In the genomic region with DNA sequence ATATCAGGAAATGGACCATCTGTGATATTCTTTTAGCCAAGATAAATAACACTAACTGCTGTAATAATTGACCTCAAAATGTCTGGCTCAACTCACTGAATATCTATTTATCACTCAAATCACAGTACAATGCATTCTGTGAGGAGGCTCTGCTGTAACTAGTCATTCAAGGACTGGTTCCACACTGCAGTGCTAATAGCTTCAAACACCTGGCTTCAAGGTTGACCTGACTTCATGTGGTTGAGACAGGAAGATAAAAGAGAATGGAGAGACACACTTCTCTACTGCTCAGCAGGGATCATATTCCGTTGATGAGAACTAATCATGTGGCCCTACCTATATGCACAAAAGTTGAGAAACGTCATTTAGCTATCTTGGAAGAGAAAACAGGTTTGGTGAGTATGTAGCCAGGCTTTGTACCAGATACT, we compare ENCODE assay signal across 8 cellular contexts. TPM values are rescaled to one million over a fixed set of nuclear protein-coding genes. Genes with fewer than 3 reads are reported as not detected.
DNase-seq lines count a peak whose midpoint lies in the region; ATAC-seq, FAIRE-seq and TF ChIP-seq lines count a peak whose summit lies in the region.

No MANE protein-coding gene starts in this region.

- intact Hi-C loops in heart left ventricle (cut with DNase I), result loop anchor here in 2 of 10 donors (2.0 to 5.0 kb wide), 2 partner anchors 57 to 60 kb away; no protein-coding TSS in a partner anchor
- intact Hi-C loops in left cardiac atrium (cut with DNase I), result no loop called here
- intact Hi-C loops in testis (cut with DNase I; ENCODE audit: low total_unique reads), result no loop called here

- TF ChIP-seq POLR2A in heart left ventricle (IDR thresholded peaks at IDR 0.05) (no peak), testis (IDR thresholded peaks at IDR 0.05) (no peak)

- FAIRE-seq in bronchial epithelial cell (lab: Jason Lieb, UNC), result no peak

- H3K27me3 ChIP-seq in heart left ventricle, result no peaks in the 10 kb centered on the region
- no peaks in the 10 kb centered on the region for H3K27me3 ChIP-seq in bronchial epithelial cell (ENCODE audit: control insufficient read depth, insufficient read depth, low read length)
- H3K27me3 ChIP-seq in testis, result no peaks in the 10 kb centered on the region

- peak overlapping the region in 11 of 12 donors; percentile 1 to 92 (median 30) for H3K27ac ChIP-seq in heart left ventricle
- H3K27ac ChIP-seq in KOPT-K1 (ENCODE audit: low read depth, low read length, poor library complexity, severe bottlenecking), result peak overlapping the region; percentile 6
- peak overlapping the region; percentile 22 to 99 for H3K27ac ChIP-seq in testis

- no peaks in the 10 kb centered on the region for H3K36me3 ChIP-seq in heart left ventricle
- H3K36me3 ChIP-seq in KOPT-K1 (ENCODE audit: insufficient read depth, low read length), result no peaks in the 10 kb centered on the region
- H3K36me3 ChIP-seq in bronchial epithelial cell (ENCODE audit: control insufficient read depth, insufficient read depth, low read length), result no peaks in the 10 kb centered on the region
- H3K36me3 ChIP-seq in testis (ENCODE audit: low read depth, missing control alignments), result no peaks in the 10 kb centered on the region

- ATAC-seq in heart left ventricle (no peak), left cardiac atrium (no peak)
- ATAC-seq in stimulated activated naive CD8-positive, alpha-beta T cell treated with anti-CD3 and anti-CD28 coated beads, Interleukin-15, Interleukin-2, amounts not matched to agents 100 U/mL and 50 U/mL, for 24 hours, result no peak

- H3K4me3 ChIP-seq in heart left ventricle, result no peak overlapping the region
- no peak overlapping the region for H3K4me3 ChIP-seq in bronchial epithelial cell (ENCODE audit: low read depth, low read length)
- H3K4me3 ChIP-seq in testis, result no peak overlapping the region

- H3K4me1 ChIP-seq in heart left ventricle (peaks cover 0 to 69% (median 41%) of the 10 kb centered on the region in 12 donors), testis (peaks cover 56% of the 10 kb centered on the region)

- no peaks in the 10 kb centered on the region for H3K9me3 ChIP-seq in heart left ventricle
- no peaks in the 10 kb centered on the region for H3K9me3 ChIP-seq in KOPT-K1 (ENCODE audit: insufficient read depth, low read length, poor library complexity, severe bottlenecking)
- H3K9me3 ChIP-seq in testis, result no peaks in the 10 kb centered on the region

- no peak for DNase-seq in heart left ventricle
- no peak for DNase-seq in left cardiac atrium
- DNase-seq in bronchial epithelial cell (ENCODE audit: low read depth), result peak; percentile 90
- DNase-seq in testis, result no peak
- no peak for DNase-seq in SHP77 treated with DMSO at 0.1 percent for 48 hours (lab: John Stamatoyannopoulos, UW)
- no peak for DNase-seq in middle frontal gyrus (ENCODE audit: extremely low spot score, low spot score)
- no peak for DNase-seq in stimulated activated naive CD8-positive, alpha-beta T cell treated with anti-CD3 and anti-CD28 coated beads, Interleukin-15, Interleukin-2, amounts not matched to agents 100 U/mL and 50 U/mL, for 24 hours

- TF ChIP-seq CTCF in heart left ventricle (IDR thresholded peaks at IDR 0.05), result no peak
- TF ChIP-seq CTCF in bronchial epithelial cell (IDR thresholded peaks at IDR 0.05; ENCODE audit: insufficient read depth, low read length, severe bottlenecking), result no peak
- TF ChIP-seq CTCF in testis (IDR thresholded peaks at IDR 0.05), result no peak

- 72 to 81% (median 75%) methylated on average over 2 of the region's 2 CpGs for whole genome bisulfite sequencing in heart left ventricle, 4 donors
- 42 to 68% methylated on average over 2 of the region's 2 CpGs for WGBS in testis, 2 donors

RNA-seq across cellular contexts. Expression of a gene that starts 3.4 kb away (rescaled TPM):
- 100 to 1,000 TPM in 2 of 9 donors, 10 to 100 TPM in 7; 62.9 to 116 (median 86.7) TPM for total RNA-seq in heart left ventricle
- 10 to 100 TPM; 24.3 to 30.2 TPM for polyA plus RNA-seq in heart left ventricle
- total RNA-seq in left cardiac atrium, result 100 to 1,000 TPM; 101 to 110 TPM
- 9.6 and 21.6 TPM in 2 replicates for total RNA-seq in bronchial epithelial cell
- total RNA-seq in testis, result 100 to 1,000 TPM; 163 to 190 TPM
- 44.1 TPM for polyA plus RNA-seq in testis (ENCODE audit: insufficient read depth, low read depth, low replicate concordance)

RNA-seq across cellular contexts. Expression of a gene that starts 45.0 kb away (rescaled TPM):
- total RNA-seq in heart left ventricle (under 1 TPM in 2 of 9 donors, not detected in 7; 0.79 to 0.99 TPM), left cardiac atrium (under 1 TPM; 0.21 to 0.47 TPM), bronchial epithelial cell (not detected in 2 replicates), testis (10 to 100 TPM in 1 of 2 donors, 1 to 10 TPM in 1; 7.4 to 21.2 TPM)
- polyA plus RNA-seq in heart left ventricle (under 1 TPM; 0.17 to 0.27 TPM), testis (ENCODE audit: insufficient read depth, low read depth, low replicate concordance) (36.9 TPM)

Comparison
In these comparisons a context has a peak if more than half of its experiments do, and no peak if none do; other contexts are left out.
1. H3K27ac ChIP-seq: peak in every context shown above with its lines; median percentile 60 in testis; 30 in heart left ventricle; 6 in KOPT-K1.